23 cellular contexts compared by ENCODE assay signal in genomic region chr3:147153830-147154539, GRCh38.
"Had no signal": no experiment of that assay in that cellular context is flagged by ENCODE, and none has a peak within 500 bp of the region (broad histone marks: within the 10 kb centered on the region; RNA-seq: fewer than 3 reads in every experiment).

No MANE protein-coding gene starts in this region.

- H3K4me3 ChIP-seq: MG63, SJSA1, SK-N-MC had no signal

- DNase-seq: IMR-90, Karpas-422, KG1, MG63, NCI-H1092, NCI-H1105 treated with DMSO at 0.1 percent for 48 hours, NCI-H1417 treated with DMSO at 0.1 percent for 48 hours, NCI-H146, NCI-H1694 treated with DMSO at 0.1 percent for 48 hours, NCI-H1930, NCI-H2081, NCI-H2107, NCI-H2227 treated with DMSO at 0.1 percent for 48 hours, NCI-H510A, NCI-H524 treated with DMSO at 0.1 percent for 48 hours, NCI-H69, NCI-H774, Right ventricle myocardium superior, RPMI8226, SIG-M5 had no signal

- H3K36me3 ChIP-seq: MG63, SJSA1 had no signal

- H3K4me1 ChIP-seq: SJSA1 had no signal

- H3K27me3 ChIP-seq: MG63, SJSA1 had no signal

- H3K9me3 ChIP-seq: SJSA1 had no signal

- ATAC-seq: HepG2 had no signal
